8 cellular contexts compared by ENCODE assay signal in the genomic region with DNA sequence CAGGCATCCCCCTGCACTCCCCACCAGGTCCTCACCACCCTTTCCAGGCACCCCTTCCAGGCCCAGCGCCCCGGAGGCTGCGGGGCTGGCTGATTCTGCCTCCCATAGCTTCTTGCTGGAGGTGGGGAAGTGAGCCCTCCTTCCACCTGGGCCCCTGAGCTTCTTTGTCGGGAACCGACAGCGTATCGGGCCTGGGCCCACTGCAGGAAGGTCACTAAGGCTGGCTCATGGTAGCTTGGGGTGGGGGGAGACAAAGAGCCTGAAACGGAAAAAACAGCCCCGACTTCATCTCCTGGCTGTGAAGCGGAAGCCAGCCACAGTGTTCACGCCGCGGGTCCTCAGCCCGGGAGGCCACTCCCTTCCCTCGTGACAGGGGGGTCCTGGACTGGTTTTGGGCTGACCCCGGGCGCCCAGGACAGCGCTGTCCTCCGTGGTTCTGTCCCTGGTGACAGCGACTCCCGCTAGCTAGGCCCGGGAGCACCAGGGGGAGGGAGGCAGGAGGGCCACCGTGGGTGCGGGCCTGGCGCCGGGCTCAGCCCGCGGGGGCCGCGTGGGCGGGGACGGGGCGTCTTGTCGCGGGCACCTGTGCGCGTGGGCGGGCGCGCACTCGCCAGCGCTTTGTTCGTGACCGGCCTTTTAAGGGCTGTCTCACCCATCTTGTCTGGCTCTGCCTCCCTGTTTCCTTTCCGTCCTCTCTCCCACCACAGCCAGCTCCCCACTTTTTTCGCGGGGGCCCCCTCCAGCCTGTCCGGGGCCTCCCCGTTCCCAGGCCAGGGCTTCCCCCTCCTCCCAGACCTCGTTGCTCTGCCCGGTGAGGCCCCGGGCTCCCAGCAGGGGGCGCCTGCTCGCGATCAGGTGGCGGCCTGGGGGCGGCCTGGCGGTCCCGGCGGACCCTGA.
A peak's percentile ranks its signal among the peaks of the same experiment; 100 is the strongest.
DNase-seq lines count a peak whose midpoint lies in the region; ATAC-seq and TF ChIP-seq lines count a peak whose summit lies in the region.

No MANE protein-coding gene starts in this region.

- H3K4me3 ChIP-seq in RWPE2 (ENCODE audit: severe bottlenecking), result no peak overlapping the region
- no peak overlapping the region for H3K4me3 ChIP-seq in skeletal muscle satellite cell (ENCODE audit: low read length)

- no peaks in the 10 kb centered on the region for H3K9me3 ChIP-seq in RWPE2 (ENCODE audit: severe bottlenecking)
- H3K9me3 ChIP-seq in skeletal muscle satellite cell (replicated peaks; ENCODE audit: low read length), result no peaks in the 10 kb centered on the region

- ATAC-seq in GM19025 (IDR thresholded peaks at IDR 0.05; ENCODE audit: low read depth, unreplicated experiment) (peak; percentile 29), RWPE2 (ENCODE audit: low read depth) (no peak), HG03025 (IDR thresholded peaks at IDR 0.05; ENCODE audit: low FRiP score, unreplicated experiment) (no peak), GM21786 (IDR thresholded peaks at IDR 0.05; ENCODE audit: unreplicated experiment) (no peak)

- H3K27me3 ChIP-seq in RWPE2 (ENCODE audit: insufficient read depth, poor library complexity, severe bottlenecking), result no peaks in the 10 kb centered on the region
- no peaks in the 10 kb centered on the region for H3K27me3 ChIP-seq in skeletal muscle satellite cell (ENCODE audit: control insufficient read depth, insufficient read depth, low read length)

- H3K4me2 ChIP-seq in skeletal muscle satellite cell (ENCODE audit: low read length), result peak overlapping the region; percentile 73

- TF ChIP-seq CTCF in RWPE2 (IDR thresholded peaks at IDR 0.05; ENCODE audit: poor library complexity, severe bottlenecking), result peak; percentile 33

- H3K36me3 ChIP-seq in RWPE2 (ENCODE audit: low read depth) (no peaks in the 10 kb centered on the region), skeletal muscle satellite cell (ENCODE audit: insufficient read depth, low read length) (peaks cover 8% of the 10 kb centered on the region)

- DNase-seq in RWPE2 (ENCODE audit: low spot score) (no peak), amygdala (lab: John Stamatoyannopoulos, UW) (peak in 36 of 56 donors; percentile 23 to 70 (median 47)), hypothalamus (lab: John Stamatoyannopoulos, UW) (peak in 40 of 51 donors; percentile 20 to 76 (median 46)), putamen (ENCODE audit: low spot score) (no peak)

- H3K27ac ChIP-seq in RWPE2 (ENCODE audit: poor library complexity, severe bottlenecking), result no peak overlapping the region

- H3K9ac ChIP-seq in skeletal muscle satellite cell (ENCODE audit: low read depth, low read length), result no peak overlapping the region

- H3K4me1 ChIP-seq in RWPE2 (ENCODE audit: insufficient read depth, poor library complexity, severe bottlenecking) (peaks cover 10% of the 10 kb centered on the region), skeletal muscle satellite cell (ENCODE audit: control insufficient read depth, insufficient read depth, low read length) (peaks cover 33% of the 10 kb centered on the region)

Comparison
In these comparisons a context has a peak if more than half of its experiments do, and no peak if none do; other contexts are left out.
1. DNase-seq: peak in amygdala (36 of 56) and hypothalamus (40 of 51); none in RWPE2 (single experiment) and putamen (single experiment).